Comparison of ENCODE assay signal across 12 cellular contexts in genomic region chr6:35181313-35181932, GRCh38. TPM values are rescaled to one million over a fixed set of nuclear protein-coding genes. Genes with fewer than 3 reads are reported as not detected.
A peak's percentile ranks its signal among the peaks of the same experiment; 100 is the strongest.
DNase-seq lines count a peak whose midpoint lies in the region; ATAC-seq, FAIRE-seq and TF ChIP-seq lines count a peak whose summit lies in the region.
"Had no signal": no experiment of that assay in that cellular context is flagged by ENCODE, and none has a peak within 500 bp of the region (broad histone marks: within the 10 kb centered on the region; RNA-seq: fewer than 3 reads in every experiment).

No MANE protein-coding gene starts in this region.

- H3K9ac ChIP-seq in keratinocyte (ENCODE audit: control insufficient read depth, extremely low read depth, insufficient read depth, low read length): no peak overlapping the region

- no peak overlapping the region for H3K4me3 ChIP-seq in brain microvascular endothelial cell (ENCODE audit: low read depth, low read length)
- H3K4me3 ChIP-seq in keratinocyte (ENCODE audit: control insufficient read depth in 2 of 3, extremely low read depth in 1 of 3, insufficient read depth in 2 of 3, low read depth in 1 of 3, low read length in 3 of 3): peak overlapping the region in 2 of 3 experiments; percentile 33 to 54
- peak overlapping the region in 1 of 4 donors; percentile 22 for H3K4me3 ChIP-seq in upper lobe of left lung

- H3K4me2 ChIP-seq in keratinocyte (ENCODE audit: control insufficient read depth, extremely low read depth, insufficient read depth, low read depth, low read length): peak overlapping the region; percentile 84

- peak overlapping the region; percentile 77 for H3K27ac ChIP-seq in brain microvascular endothelial cell
- no peak overlapping the region for H3K27ac ChIP-seq in keratinocyte (ENCODE audit: control insufficient read depth, insufficient read depth, low read length)
- peak overlapping the region; percentile 23 to 78 (median 48) for H3K27ac ChIP-seq in upper lobe of left lung
- H3K27ac ChIP-seq: 22Rv1 had no signal

- H3K36me3 ChIP-seq in brain microvascular endothelial cell (replicated peaks) (no peaks in the 10 kb centered on the region), keratinocyte (ENCODE audit: control insufficient read depth in 2 of 2, extremely low read depth in 1 of 2, insufficient read depth in 2 of 2, low read length in 2 of 2) (no peaks in the 10 kb centered on the region), upper lobe of left lung (no peaks in the 10 kb centered on the region)

- TF ChIP-seq EP300 in upper lobe of left lung (IDR thresholded peaks at IDR 0.05): no peak

- no peak for TF ChIP-seq POLR2A in upper lobe of left lung (IDR thresholded peaks at IDR 0.05)

- peaks cover 0 to 4% of the 10 kb centered on the region in 2 donors for H3K4me1 Mint-ChIP-seq in effector memory CD8-positive, alpha-beta T cell (ENCODE audit: low read depth in 2 of 2)
- H3K4me1 Mint-ChIP-seq: stimulated activated naive B cell treated with anti-CD40 and anti-IgM and Interleukin-4, amounts not matched to agents 10 μg/mL and 1 μg/mL and 100 μg/mL, for 72 hours had no signal

- TF ChIP-seq CTCF in brain microvascular endothelial cell (IDR thresholded peaks at IDR 0.05; ENCODE audit: low read depth, low read length, missing control alignments) (no peak), keratinocyte (optimal IDR thresholded peaks at IDR 0.05 in 1 of 3, IDR thresholded peaks at IDR 0.05 in 1 of 3, conservative IDR thresholded peaks at IDR 0.05 in 1 of 3; ENCODE audit: extremely low read depth in 1 of 3, insufficient read depth in 2 of 3, low read length in 3 of 3) (no peak), upper lobe of left lung (IDR thresholded peaks at IDR 0.05) (no peak)

- no peaks in the 10 kb centered on the region for H3K9me3 Mint-ChIP-seq in effector memory CD8-positive, alpha-beta T cell
- H3K9me3 Mint-ChIP-seq: activated naive CD4-positive, alpha-beta T cell treated with anti-CD3 and anti-CD28 coated beads for 36 hours had no signal

- peak; percentile 43 to 58 for ATAC-seq in upper lobe of left lung (ENCODE audit: low FRiP score in 2 of 2)
- ATAC-seq in left lobe of liver: no peak
- ATAC-seq in HG03025 (IDR thresholded peaks at IDR 0.05; ENCODE audit: low FRiP score, unreplicated experiment): no peak
- no peak for ATAC-seq in effector memory CD8-positive, alpha-beta T cell (replicated peaks)
- ATAC-seq: stimulated activated naive B cell treated with anti-CD40 and anti-IgM and Interleukin-4, amounts not matched to agents 10 μg/mL and 1 μg/mL and 100 μg/mL, for 72 hours had no signal

- no peaks in the 10 kb centered on the region for H4K20me1 ChIP-seq in keratinocyte (ENCODE audit: control insufficient read depth, extremely low read depth, insufficient read depth, low read length)

- dilution Hi-C loops in keratinocyte (cut with MboI; ENCODE audit: extremely low pct_ligation_motif_present, low sequenced_read_pairs): no loop called here

- peaks cover 35 to 37% of the 10 kb centered on the region in 2 donors for H3K27me3 Mint-ChIP-seq in effector memory CD8-positive, alpha-beta T cell

- H3K9me3 ChIP-seq in keratinocyte (ENCODE audit: control insufficient read depth, low read depth, low read length) (no peaks in the 10 kb centered on the region), upper lobe of left lung (no peaks in the 10 kb centered on the region)

- no peaks in the 10 kb centered on the region for H3K79me2 ChIP-seq in keratinocyte (ENCODE audit: control insufficient read depth, insufficient read depth, low read length)

- no peaks in the 10 kb centered on the region for H3K9me1 ChIP-seq in keratinocyte (ENCODE audit: control insufficient read depth, extremely low read depth, insufficient read depth, low read length)

- FAIRE-seq in keratinocyte (lab: Jason Lieb, UNC): peak; percentile 32

- in situ Hi-C loops in brain microvascular endothelial cell (cut with HindIII; ENCODE audit: low pct_ligation_motif_present, low sequenced_read_pairs): no loop called here

- 62 to 73% methylated on average over 4 to 5 of the region's 5 CpGs for WGBS in upper lobe of left lung, 2 donors

- no peaks in the 10 kb centered on the region for H3K36me3 Mint-ChIP-seq in effector memory CD8-positive, alpha-beta T cell (ENCODE audit: insufficient read depth)
- H3K36me3 Mint-ChIP-seq: stimulated activated naive B cell treated with anti-CD40 and anti-IgM and Interleukin-4, amounts not matched to agents 10 μg/mL and 1 μg/mL and 100 μg/mL, for 72 hours had no signal

- DNase-seq in DMS 273 (lab: John Stamatoyannopoulos, UW; ENCODE audit: unreplicated experiment) (peak; percentile 24), DMS 273 treated with DMSO at 0.1 percent for 48 hours (lab: John Stamatoyannopoulos, UW) (no peak), brain microvascular endothelial cell (no peak), keratinocyte (ENCODE audit: low read depth, low spot score) (no peak), upper lobe of left lung (peak in 1 of 2 donors; percentile 66), left lobe of liver (ENCODE audit: low spot score) (no peak)
- DNase-seq in effector memory CD8-positive, alpha-beta T cell: no peak
- DNase-seq: activated naive CD4-positive, alpha-beta T cell treated with anti-CD3 and anti-CD28 coated beads for 36 hours; stimulated activated naive B cell treated with anti-CD40 and anti-IgM and Interleukin-4, amounts not matched to agents 10 μg/mL and 1 μg/mL and 100 μg/mL, for 72 hours had no signal

- H3K27me3 ChIP-seq in brain microvascular endothelial cell (replicated peaks) (no peaks in the 10 kb centered on the region), keratinocyte (ENCODE audit: control insufficient read depth, extremely low read depth, insufficient read depth, low read length) (no peaks in the 10 kb centered on the region), upper lobe of left lung (no peaks in the 10 kb centered on the region)

- no peak overlapping the region for H3K27ac Mint-ChIP-seq in effector memory CD8-positive, alpha-beta T cell
- H3K27ac Mint-ChIP-seq: activated naive CD4-positive, alpha-beta T cell treated with anti-CD3 and anti-CD28 coated beads for 36 hours; progenitor cell of endocrine pancreas; stimulated activated naive B cell treated with anti-CD40 and anti-IgM and Interleukin-4, amounts not matched to agents 10 μg/mL and 1 μg/mL and 100 μg/mL, for 72 hours had no signal

- H3K4me3 Mint-ChIP-seq in effector memory CD8-positive, alpha-beta T cell: no peak overlapping the region
- H3K4me3 Mint-ChIP-seq: activated naive CD4-positive, alpha-beta T cell treated with anti-CD3 and anti-CD28 coated beads for 36 hours; stimulated activated naive B cell treated with anti-CD40 and anti-IgM and Interleukin-4, amounts not matched to agents 10 μg/mL and 1 μg/mL and 100 μg/mL, for 72 hours had no signal

- H3K4me1 ChIP-seq in keratinocyte (ENCODE audit: control insufficient read depth, extremely low read depth, insufficient read depth, low read length) (peaks cover 20% of the 10 kb centered on the region), upper lobe of left lung (peaks cover 10 to 33% (median 16%) of the 10 kb centered on the region in 4 donors)

- no peak overlapping the region for H2AFZ ChIP-seq in keratinocyte (ENCODE audit: control insufficient read depth, low read length)

RNA-seq across cellular contexts. Expression of gene SCUBE3, which starts 32.3 kb away (rescaled TPM):
- polyA plus RNA-seq in keratinocyte: 0.01 to 0.02 TPM in 2 of 3 replicates, not detected in the other
- not detected for polyA plus RNA-seq in keratinocyte (2011; ENCODE audit: low read depth)
- polyA plus RNA-seq in keratinocyte (2011; cell fraction: cytosol; rRNA removed): 0.01 TPM in 1 of 2 replicates, not detected in the other
- 0.03 TPM in 2 replicates for polyA plus RNA-seq in keratinocyte (2011; cell fraction: nucleus; rRNA removed)
- not detected in 2 replicates for polyA plus RNA-seq in keratinocyte (2012; ENCODE audit: low replicate concordance)
- not detected in 3 replicates for polyA minus RNA-seq in keratinocyte
- not detected for polyA minus RNA-seq in keratinocyte (2011; cell fraction: cytosol; rRNA and poly(A)+ RNA removed)
- 0.08 and 0.11 TPM in 2 replicates for polyA minus RNA-seq in keratinocyte (2011; cell fraction: nucleus; rRNA and poly(A)+ RNA removed)
- total RNA-seq in upper lobe of left lung (1 to 10 TPM in 2 of 6 donors, under 1 TPM in 4; under 0.01 to 1.2 (median 0.48) TPM), left lobe of liver (0.03 TPM)
- total RNA-seq: activated naive CD4-positive, alpha-beta T cell treated with anti-CD3 and anti-CD28 coated beads for 36 hours had no signal

RNA-seq across cellular contexts. Expression of gene TCP11, which starts 40.3 kb away (rescaled TPM):
- not detected in 3 replicates for polyA plus RNA-seq in keratinocyte
- polyA plus RNA-seq in keratinocyte (2011; ENCODE audit: low read depth): not detected
- not detected in 2 replicates for polyA plus RNA-seq in keratinocyte (2011; cell fraction: cytosol; rRNA removed)
- not detected in 2 replicates for polyA plus RNA-seq in keratinocyte (2011; cell fraction: nucleus; rRNA removed)
- polyA plus RNA-seq in keratinocyte (2012; ENCODE audit: low replicate concordance): not detected in 2 replicates
- polyA minus RNA-seq in keratinocyte: not detected in 3 replicates
- polyA minus RNA-seq in keratinocyte (2011; cell fraction: cytosol; rRNA and poly(A)+ RNA removed): not detected
- polyA minus RNA-seq in keratinocyte (2011; cell fraction: nucleus; rRNA and poly(A)+ RNA removed): not detected in 2 replicates
- total RNA-seq in upper lobe of left lung: under 1 TPM in 3 of 6 donors, not detected in 3; 0.30 to 0.89 (median 0.46) TPM
- total RNA-seq in left lobe of liver: not detected
- total RNA-seq: activated naive CD4-positive, alpha-beta T cell treated with anti-CD3 and anti-CD28 coated beads for 36 hours; progenitor cell of endocrine pancreas had no signal

Comparison
In these comparisons a context has a peak if more than half of its experiments do, and no peak if none do; other contexts are left out.
1. ATAC-seq: peak in upper lobe of left lung (2 of 2); none in left lobe of liver (single experiment), HG03025 (single experiment) and effector memory CD8-positive, alpha-beta T cell (single experiment).